ENCODE assay signal across 11 cellular contexts in genomic region chr15:77538011-77538410, GRCh38.
DNase-seq lines count a peak whose midpoint lies in the region; ATAC-seq and TF ChIP-seq lines count a peak whose summit lies in the region.
"Had no signal": no experiment of that assay in that cellular context is flagged by ENCODE, and none has a peak within 500 bp of the region (broad histone marks: within the 10 kb centered on the region; RNA-seq: fewer than 3 reads in every experiment).

No MANE protein-coding gene starts in this region.

- H3K27ac ChIP-seq in OCI-LY3 (ENCODE audit: low read length) = peak overlapping the region; percentile 93
- H3K27ac ChIP-seq: KMS-11, SJSA1 had no signal

- CTCF ChIA-PET in activated CD8-positive, alpha-beta T cell treated with anti-CD3 and anti-CD28 coated beads for 36 hours (lab: Charles Lee) = no interaction called here

- no peaks in the 10 kb centered on the region for H3K36me3 Mint-ChIP-seq in activated CD8-positive, alpha-beta T cell treated with anti-CD3 and anti-CD28 coated beads for 36 hours (ENCODE audit: low read depth)
- H3K36me3 Mint-ChIP-seq: activated naive CD4-positive, alpha-beta T cell treated with anti-CD3 and anti-CD28 coated beads, Interleukin-2, amount 50 U/mL, for 24 hours had no signal

- H3K79me2 ChIP-seq in OCI-LY3 (ENCODE audit: low read length) = no peaks in the 10 kb centered on the region

- H3K27ac Mint-ChIP-seq in activated CD8-positive, alpha-beta T cell treated with anti-CD3 and anti-CD28 coated beads for 36 hours = no peak overlapping the region
- H3K27ac Mint-ChIP-seq: activated naive CD4-positive, alpha-beta T cell treated with anti-CD3 and anti-CD28 coated beads, Interleukin-2, amount 50 U/mL, for 24 hours had no signal

- H3K9ac ChIP-seq in OCI-LY3 (ENCODE audit: low read length) = peak overlapping the region; percentile 68
- H3K9ac ChIP-seq: KMS-11 had no signal

- intact Hi-C loops in activated CD8-positive, alpha-beta T cell treated with anti-CD3 and anti-CD28 coated beads for 36 hours (cut with micrococcal nuclease) = no loop called here

- H2AFZ ChIP-seq in OCI-LY3 (ENCODE audit: low read depth, low read length) = no peak overlapping the region

- H3K27me3 Mint-ChIP-seq in activated CD8-positive, alpha-beta T cell treated with anti-CD3 and anti-CD28 coated beads for 36 hours = no peaks in the 10 kb centered on the region

- no peaks in the 10 kb centered on the region for H4K20me1 ChIP-seq in OCI-LY3 (ENCODE audit: insufficient read depth, low read length)

- H3K4me3 Mint-ChIP-seq in activated CD8-positive, alpha-beta T cell treated with anti-CD3 and anti-CD28 coated beads for 36 hours = no peak overlapping the region
- H3K4me3 Mint-ChIP-seq: activated naive CD4-positive, alpha-beta T cell treated with anti-CD3 and anti-CD28 coated beads, Interleukin-2, amount 50 U/mL, for 24 hours had no signal

- H3K9me3 ChIP-seq in OCI-LY3 (ENCODE audit: insufficient read depth, low read length) = no peaks in the 10 kb centered on the region
- H3K9me3 ChIP-seq: SJSA1 had no signal

- H3K4me2 ChIP-seq in OCI-LY3 (ENCODE audit: low read length) = peak overlapping the region; percentile 82
- H3K4me2 ChIP-seq: KMS-11 had no signal

- peak; percentile 73 for ATAC-seq in GM18909 (IDR thresholded peaks at IDR 0.05; ENCODE audit: poor library complexity, unreplicated experiment)
- peak; percentile 85 for ATAC-seq in HG02588 (IDR thresholded peaks at IDR 0.05; ENCODE audit: unreplicated experiment)
- no peak for ATAC-seq in activated CD8-positive, alpha-beta T cell treated with anti-CD3 and anti-CD28 coated beads for 36 hours
- ATAC-seq in HG03378 (IDR thresholded peaks at IDR 0.05; ENCODE audit: unreplicated experiment) = no peak

- DNase-seq in putamen (ENCODE audit: low spot score) = peak; percentile 70
- DNase-seq in NOMO-1 treated with dmso at 0.1 percent for 144 hours (lab: John Stamatoyannopoulos, UW; ENCODE audit: unreplicated experiment) = no peak
- DNase-seq in activated CD8-positive, alpha-beta T cell treated with anti-CD3 and anti-CD28 coated beads for 36 hours = no peak
- no peak for DNase-seq in SKM-1 treated with dmso at 0.1 percent for 144 hours (lab: John Stamatoyannopoulos, UW; ENCODE audit: unreplicated experiment)

- TF ChIP-seq CTCF in OCI-LY3 (IDR thresholded peaks at IDR 0.05; ENCODE audit: low read depth, low read length) = no peak
- TF ChIP-seq CTCF in activated CD8-positive, alpha-beta T cell treated with anti-CD3 and anti-CD28 coated beads for 36 hours (IDR thresholded peaks at IDR 0.05) = no peak

- H3K4me1 Mint-ChIP-seq in activated CD8-positive, alpha-beta T cell treated with anti-CD3 and anti-CD28 coated beads for 36 hours (ENCODE audit: low read depth) = peaks cover 5% of the 10 kb centered on the region

- 0 out of 2 replicates have a peak, but pooled peaks cover 4% of the 10 kb centered on the region for H3K27me3 ChIP-seq in OCI-LY3 (ENCODE audit: low read depth, low read length)
- H3K27me3 ChIP-seq: SJSA1 had no signal

- H3K9me3 Mint-ChIP-seq in activated CD8-positive, alpha-beta T cell treated with anti-CD3 and anti-CD28 coated beads for 36 hours = no peaks in the 10 kb centered on the region
- H3K9me3 Mint-ChIP-seq: activated naive CD4-positive, alpha-beta T cell treated with anti-CD3 and anti-CD28 coated beads, Interleukin-2, amount 50 U/mL, for 24 hours had no signal

- POLR2A ChIA-PET in activated CD8-positive, alpha-beta T cell treated with anti-CD3 and anti-CD28 coated beads for 36 hours (lab: Charles Lee) = no interaction called here

- H3K4me1 ChIP-seq in OCI-LY3 (ENCODE audit: low read length) = peaks cover 66% of the 10 kb centered on the region

- H3K4me3 ChIP-seq in OCI-LY3 (ENCODE audit: low read length) = peak overlapping the region; percentile 58
- H3K4me3 ChIP-seq: SJSA1 had no signal

- H3K36me3 ChIP-seq in OCI-LY3 (replicated peaks; ENCODE audit: low read depth, low read length) = no peaks in the 10 kb centered on the region
- H3K36me3 ChIP-seq: SJSA1 had no signal

Comparison
In these comparisons a context has a peak if more than half of its experiments do, and no peak if none do; other contexts are left out.
1. ATAC-seq: peak in GM18909 (single experiment) and HG02588 (single experiment); none in activated CD8-positive, alpha-beta T cell treated with anti-CD3 and anti-CD28 coated beads for 36 hours (single experiment) and HG03378 (single experiment).